ENCODE assay signal across 12 cellular contexts in genomic region chrX:101208152-101208905, GRCh38. TPM values are rescaled to one million over a fixed set of nuclear protein-coding genes. Genes with fewer than 3 reads are reported as not detected.
DNase-seq lines count a peak whose midpoint lies in the region; ATAC-seq and TF ChIP-seq lines count a peak whose summit lies in the region.
"Had no signal": no experiment of that assay in that cellular context is flagged by ENCODE, and none has a peak within 500 bp of the region (broad histone marks: within the 10 kb centered on the region; RNA-seq: fewer than 3 reads in every experiment).

No MANE protein-coding gene starts in this region.

- H3K27me3 ChIP-seq in thyroid gland (no peaks in the 10 kb centered on the region), Peyer's patch (no peaks in the 10 kb centered on the region)
- H3K27me3 ChIP-seq: BLaER1 had no signal

- H3K4me3 Mint-ChIP-seq in natural killer cell treated with Interleukin-12 subunit alpha and Interleukin-12 subunit beta and Interleukin-15 and Interleukin-18, amount 100 ng/mL, for 72 hours: peak overlapping the region; percentile 36
- H3K4me3 Mint-ChIP-seq in natural killer cell: no peak overlapping the region
- H3K4me3 Mint-ChIP-seq: activated naive CD8-positive, alpha-beta T cell treated with anti-CD3 and anti-CD28 coated beads, Interleukin-2, amount 10 ng/mL, durations not matched to agents 7 days and 5 days; memory B cell had no signal

- ATAC-seq in natural killer cell treated with Interleukin-12 subunit alpha and Interleukin-12 subunit beta and Interleukin-15 and Interleukin-18, amount 100 ng/mL, for 72 hours: peak; percentile 64 to 80
- ATAC-seq in natural killer cell: no peak
- ATAC-seq in HG03045 (IDR thresholded peaks at IDR 0.05; ENCODE audit: unreplicated experiment): peak; percentile 76

- in situ Hi-C loops in astrocyte of the spinal cord (cut with HindIII; ENCODE audit: low sequenced_read_pairs): no loop called here

- no peak for DNase-seq in natural killer cell treated with Interleukin-12 subunit alpha and Interleukin-12 subunit beta and Interleukin-15 and Interleukin-18, amount 100 ng/mL, for 72 hours (ENCODE audit: low spot score)
- DNase-seq in natural killer cell: no peak
- peak; percentile 31 for DNase-seq in astrocyte of the spinal cord (ENCODE audit: low read depth, low spot score)
- DNase-seq in thyroid gland: peak; percentile 3 to 11
- no peak for DNase-seq in NCI-H1694 (lab: John Stamatoyannopoulos, UW)
- DNase-seq in NCI-H1436 treated with DMSO at 0.1 percent for 48 hours (lab: John Stamatoyannopoulos, UW): no peak
- DNase-seq in Peyer's patch: no peak
- DNase-seq: activated naive CD8-positive, alpha-beta T cell treated with anti-CD3 and anti-CD28 coated beads, Interleukin-2, amount 10 ng/mL, durations not matched to agents 7 days and 5 days; NCI-H446 had no signal

- H3K36me3 ChIP-seq in thyroid gland (no peaks in the 10 kb centered on the region), Peyer's patch (no peaks in the 10 kb centered on the region)
- H3K36me3 ChIP-seq: BLaER1 had no signal

- intact Hi-C loops in natural killer cell (cut with micrococcal nuclease) (no loop called here), thyroid gland (cut with DNase I) (no loop called here)

- WGBS in thyroid gland, 2 donors: 21 to 29% methylated on average over 4 of the region's 4 CpGs

- no peaks in the 10 kb centered on the region for H3K9me3 ChIP-seq in thyroid gland
- no peaks in the 10 kb centered on the region for H3K9me3 ChIP-seq in Peyer's patch
- H3K9me3 ChIP-seq: BLaER1 had no signal

- H3K4me1 ChIP-seq in thyroid gland (no peaks in the 10 kb centered on the region), Peyer's patch (no peaks in the 10 kb centered on the region)
- H3K4me1 ChIP-seq: BLaER1 had no signal

- no peaks in the 10 kb centered on the region for H3K36me3 Mint-ChIP-seq in natural killer cell treated with Interleukin-12 subunit alpha and Interleukin-12 subunit beta and Interleukin-15 and Interleukin-18, amount 100 ng/mL, for 72 hours
- H3K36me3 Mint-ChIP-seq in natural killer cell: no peaks in the 10 kb centered on the region
- H3K36me3 Mint-ChIP-seq: memory B cell had no signal

- no peak overlapping the region for H3K27ac Mint-ChIP-seq in natural killer cell treated with Interleukin-12 subunit alpha and Interleukin-12 subunit beta and Interleukin-15 and Interleukin-18, amount 100 ng/mL, for 72 hours
- H3K27ac Mint-ChIP-seq in natural killer cell: no peak overlapping the region
- H3K27ac Mint-ChIP-seq: activated naive CD8-positive, alpha-beta T cell treated with anti-CD3 and anti-CD28 coated beads, Interleukin-2, amount 10 ng/mL, durations not matched to agents 7 days and 5 days; memory B cell had no signal

- H3K4me3 ChIP-seq in astrocyte of the spinal cord (ENCODE audit: low read depth, low read length) (no peak overlapping the region), thyroid gland (replicated peaks in 1 of 3) (no peak overlapping the region), Peyer's patch (no peak overlapping the region)
- H3K4me3 ChIP-seq: BLaER1 had no signal

- H3K27me3 Mint-ChIP-seq in natural killer cell treated with Interleukin-12 subunit alpha and Interleukin-12 subunit beta and Interleukin-15 and Interleukin-18, amount 100 ng/mL, for 72 hours: peaks cover 0 to 10% of the 10 kb centered on the region in 2 donors
- no peaks in the 10 kb centered on the region for H3K27me3 Mint-ChIP-seq in natural killer cell (ENCODE audit: low read depth in 2 of 2)
- H3K27me3 Mint-ChIP-seq: activated naive CD8-positive, alpha-beta T cell treated with anti-CD3 and anti-CD28 coated beads, Interleukin-2, amount 10 ng/mL, durations not matched to agents 7 days and 5 days; memory B cell had no signal

- H3K27ac ChIP-seq in thyroid gland: no peak overlapping the region
- H3K27ac ChIP-seq in Peyer's patch: no peak overlapping the region
- H3K27ac ChIP-seq: BLaER1 had no signal

- TF ChIP-seq CTCF in natural killer cell (IDR thresholded peaks at IDR 0.05) (no peak), astrocyte of the spinal cord (IDR thresholded peaks at IDR 0.05; ENCODE audit: low read depth, low read length) (no peak), thyroid gland (IDR thresholded peaks at IDR 0.05) (no peak), Peyer's patch (IDR thresholded peaks at IDR 0.05) (no peak)

- no peak for TF ChIP-seq POLR2A in thyroid gland (IDR thresholded peaks at IDR 0.05)
- no peak for TF ChIP-seq POLR2A in Peyer's patch (IDR thresholded peaks at IDR 0.05)

- H3K9me3 Mint-ChIP-seq in natural killer cell treated with Interleukin-12 subunit alpha and Interleukin-12 subunit beta and Interleukin-15 and Interleukin-18, amount 100 ng/mL, for 72 hours: no peaks in the 10 kb centered on the region
- H3K9me3 Mint-ChIP-seq in natural killer cell: no peaks in the 10 kb centered on the region
- H3K9me3 Mint-ChIP-seq: activated naive CD8-positive, alpha-beta T cell treated with anti-CD3 and anti-CD28 coated beads, Interleukin-2, amount 10 ng/mL, durations not matched to agents 7 days and 5 days; memory B cell had no signal

- peaks cover 0 to 8% of the 10 kb centered on the region in 2 donors for H3K4me1 Mint-ChIP-seq in natural killer cell treated with Interleukin-12 subunit alpha and Interleukin-12 subunit beta and Interleukin-15 and Interleukin-18, amount 100 ng/mL, for 72 hours (ENCODE audit: low read depth in 2 of 2)
- no peaks in the 10 kb centered on the region for H3K4me1 Mint-ChIP-seq in natural killer cell

RNA-seq across cellular contexts. Expression of gene DRP2, which starts 11.3 kb away (rescaled TPM):
- total RNA-seq in natural killer cell treated with Interleukin-12 subunit alpha and Interleukin-12 subunit beta and Interleukin-15 and Interleukin-18, amount 100 ng/mL, for 72 hours: under 1 TPM; 0.31 to 0.64 TPM
- total RNA-seq in natural killer cell (under 1 TPM in 1 of 3 donors, not detected in 2; 0.07 TPM), thyroid gland (not detected), Peyer's patch (1 to 10 TPM in 1 of 4 donors, under 1 TPM in 1, not detected in 2; 0.19 to 2.5 TPM)

Comparison
In these comparisons a context has a peak if more than half of its experiments do, and no peak if none do; other contexts are left out.
1. ATAC-seq: peak in natural killer cell treated with Interleukin-12 subunit alpha and Interleukin-12 subunit beta and Interleukin-15 and Interleukin-18, amount 100 ng/mL, for 72 hours (2 of 2) and HG03045 (single experiment); none in natural killer cell (0 of 3).
2. DNase-seq: peak in astrocyte of the spinal cord (single experiment) and thyroid gland (2 of 2); none in natural killer cell treated with Interleukin-12 subunit alpha and Interleukin-12 subunit beta and Interleukin-15 and Interleukin-18, amount 100 ng/mL, for 72 hours (single experiment), natural killer cell (single experiment), NCI-H1694 (single experiment), NCI-H1436 treated with DMSO at 0.1 percent for 48 hours (single experiment) and Peyer's patch (0 of 3).